In the genomic region with DNA sequence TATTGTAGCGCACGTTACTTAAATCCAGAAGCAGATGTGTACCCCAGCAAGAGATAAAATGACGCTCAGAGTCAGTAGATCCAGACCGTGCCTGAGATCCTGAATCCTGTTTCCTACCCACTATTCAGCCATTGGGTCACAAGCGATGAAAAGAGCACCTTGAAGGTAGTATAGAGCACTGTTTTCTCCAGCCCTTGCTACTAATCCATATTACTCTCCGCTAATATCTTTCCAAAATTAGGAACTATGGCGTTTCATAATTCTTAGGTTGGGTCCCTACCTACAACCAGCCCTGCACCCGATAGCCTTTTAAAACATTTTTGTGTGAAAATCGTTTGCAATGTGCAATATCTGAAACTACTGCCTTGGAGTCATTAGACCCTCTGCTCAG, we compare ENCODE assay signal across 8 cellular contexts. TPM values are rescaled to one million over a fixed set of nuclear protein-coding genes. Genes with fewer than 3 reads are reported as not detected.
DNase-seq lines count a peak whose midpoint lies in the region; ATAC-seq and TF ChIP-seq lines count a peak whose summit lies in the region.

No MANE protein-coding gene starts in this region.

- H3K27me3 ChIP-seq in breast epithelium: no peaks in the 10 kb centered on the region
- no peaks in the 10 kb centered on the region for H3K27me3 ChIP-seq in aorta (ENCODE audit: control insufficient read depth in 1 of 2, insufficient read depth in 2 of 2, low read length in 1 of 2)

- H3K9me3 ChIP-seq in breast epithelium: no peaks in the 10 kb centered on the region
- H3K9me3 ChIP-seq in aorta (ENCODE audit: control insufficient read depth, low read length): no peaks in the 10 kb centered on the region

- peaks cover 40% of the 10 kb centered on the region for H3K36me3 Mint-ChIP-seq in activated naive CD4-positive, alpha-beta T cell treated with anti-CD3 and anti-CD28 coated beads, Interleukin-2, amount 10 ng/mL, durations not matched to agents 7 days and 5 days
- peaks cover 21% of the 10 kb centered on the region for H3K36me3 Mint-ChIP-seq in memory B cell

- peak overlapping the region; percentile 99 for H3K4me3 Mint-ChIP-seq in activated naive CD4-positive, alpha-beta T cell treated with anti-CD3 and anti-CD28 coated beads, Interleukin-2, amount 10 ng/mL, durations not matched to agents 7 days and 5 days
- H3K4me3 Mint-ChIP-seq in memory B cell: peak overlapping the region; percentile 98

- TF ChIP-seq POLR2A in breast epithelium (IDR thresholded peaks at IDR 0.05): no peak

- intact Hi-C loops in breast epithelium (cut with DNase I; ENCODE audit: low total_unique reads): no loop called here
- intact Hi-C loops in aorta (cut with DNase I): no loop called here

- H3K27ac ChIP-seq in breast epithelium: peak overlapping the region; percentile 85 to 94
- peak overlapping the region; percentile 50 to 58 for H3K27ac ChIP-seq in aorta (ENCODE audit: low read depth in 1 of 2, low read length in 2 of 2)

- 1% methylated on average over 9 of the region's 9 CpGs for WGBS in aorta, 2 donors

- H3K4me1 Mint-ChIP-seq in activated naive CD4-positive, alpha-beta T cell treated with anti-CD3 and anti-CD28 coated beads, Interleukin-2, amount 10 ng/mL, durations not matched to agents 7 days and 5 days: peaks cover 33% of the 10 kb centered on the region
- peaks cover 32% of the 10 kb centered on the region for H3K4me1 Mint-ChIP-seq in memory B cell

- TF ChIP-seq CTCF in breast epithelium (IDR thresholded peaks at IDR 0.05): no peak

- CTCF ChIA-PET in activated naive CD4-positive, alpha-beta T cell treated with anti-CD3 and anti-CD28 coated beads, Interleukin-2, amount 10 ng/mL, durations not matched to agents 7 days and 5 days (lab: Charles Lee): interaction anchor here (0.9 kb wide), 1 partner anchor 25 kb away, joined by 3 read pairs; no protein-coding TSS in a partner anchor

- H3K9me3 Mint-ChIP-seq in activated naive CD4-positive, alpha-beta T cell treated with anti-CD3 and anti-CD28 coated beads, Interleukin-2, amount 10 ng/mL, durations not matched to agents 7 days and 5 days: peaks cover 4% of the 10 kb centered on the region
- no peaks in the 10 kb centered on the region for H3K9me3 Mint-ChIP-seq in memory B cell

- H3K27ac Mint-ChIP-seq in activated naive CD4-positive, alpha-beta T cell treated with anti-CD3 and anti-CD28 coated beads, Interleukin-2, amount 10 ng/mL, durations not matched to agents 7 days and 5 days: peak overlapping the region; percentile 98
- peak overlapping the region; percentile 98 for H3K27ac Mint-ChIP-seq in memory B cell

- H3K4me3 ChIP-seq in breast epithelium (peak overlapping the region; percentile 78 to 90 (median 82)), aorta (ENCODE audit: low read length in 2 of 2) (peak overlapping the region; percentile 63 to 84)

- H3K36me3 ChIP-seq in breast epithelium: no peaks in the 10 kb centered on the region
- peaks cover 0 to 6% of the 10 kb centered on the region in 2 donors for H3K36me3 ChIP-seq in aorta (ENCODE audit: control insufficient read depth in 1 of 2, insufficient read depth in 2 of 2, low read length in 1 of 2)

- H3K4me1 ChIP-seq in breast epithelium (peaks cover 0 to 8% of the 10 kb centered on the region in 2 donors), aorta (ENCODE audit: control insufficient read depth in 1 of 2, insufficient read depth in 2 of 2, low read length in 2 of 2) (peaks cover 5 to 6% of the 10 kb centered on the region in 2 donors)

- peak; percentile 2 for ATAC-seq in HG03460 (IDR thresholded peaks at IDR 0.05; ENCODE audit: unreplicated experiment)
- ATAC-seq in memory B cell (ENCODE audit: low read depth): no peak
- ATAC-seq in aorta (ENCODE audit: low FRiP score): peak; percentile 1

- H3K27me3 Mint-ChIP-seq in activated naive CD4-positive, alpha-beta T cell treated with anti-CD3 and anti-CD28 coated beads, Interleukin-2, amount 10 ng/mL, durations not matched to agents 7 days and 5 days: no peaks in the 10 kb centered on the region
- no peaks in the 10 kb centered on the region for H3K27me3 Mint-ChIP-seq in memory B cell

- DNase-seq in activated naive CD4-positive, alpha-beta T cell treated with anti-CD3 and anti-CD28 coated beads, Interleukin-2, amount 10 ng/mL, durations not matched to agents 7 days and 5 days: no peak
- no peak for DNase-seq in activated naive CD4-positive, alpha-beta T cell treated with Interleukin-2 at 50 U/mL for 16 hours
- DNase-seq in breast epithelium (ENCODE audit: low spot score in 2 of 2) (no peak), memory B cell (ENCODE audit: low spot score in 2 of 2) (no peak), aorta (no peak), HT-29 (ENCODE audit: low spot score) (no peak)
- no peak for DNase-seq in effector CD8-positive, alpha-beta T cell (lab: John Stamatoyannopoulos, UW)

RNA-seq across cellular contexts. Expression of gene BTD, which starts 0.6 kb away (rescaled TPM):
- total RNA-seq in breast epithelium (10 to 100 TPM; 30.2 to 89.8 (median 35.1) TPM), aorta (10 to 100 TPM; 11.7 to 17.6 TPM)
- 10 to 100 TPM in 1 of 2 donors, 1 to 10 TPM in 1; 8.4 to 20.5 TPM for polyA plus RNA-seq in aorta
- total RNA-seq in HT-29 (2014; rRNA removed; shearing (Covaris generic)): 12.3 and 17.4 TPM in 2 replicates

RNA-seq across cellular contexts. Expression of gene HACL1, which starts 0.8 kb away (rescaled TPM):
- 10 to 100 TPM; 27.7 to 40.3 (median 28.8) TPM for total RNA-seq in breast epithelium
- total RNA-seq in aorta: 10 to 100 TPM; 20.6 to 27.1 TPM
- polyA plus RNA-seq in aorta: 10 to 100 TPM; 13.3 to 26.0 TPM
- total RNA-seq in HT-29 (2014; rRNA removed; shearing (Covaris generic)): 22.4 and 23.6 TPM in 2 replicates
